Comparison of ENCODE assay signal across 2 cellular contexts in genomic region chr9:110106698-110107097, GRCh38.
A peak's percentile ranks its signal among the peaks of the same experiment; 100 is the strongest.
TF ChIP-seq lines count a peak whose summit lies in the region.

No MANE protein-coding gene starts in this region.

TF ChIP-seq in SK-N-SH, 30 proteins besides CTCF, POLR2A, EP300 and RAD21:
- no peak for TF ChIP-seq TCF12 (IDR thresholded peaks at IDR 0.05)
- no peak for TF ChIP-seq USF2 (IDR thresholded peaks at IDR 0.05; ENCODE audit: borderline replicate concordance, low read depth, low read length)
- TF ChIP-seq POLR2AphosphoS5 (IDR thresholded peaks at IDR 0.05; ENCODE audit: low read depth, low read length) = 0 out of 2 replicates have a peak, but pooled peaks have one; percentile 12
- TF ChIP-seq GATA2 (CRISPR knock-in tag; IDR thresholded peaks at IDR 0.05) = peak; percentile 66
- TF ChIP-seq RCOR1 (IDR thresholded peaks at IDR 0.05; ENCODE audit: low read length) = peak; percentile 52; the same call in 1 of the 2 replicates

TF ChIP-seq in HEK293T, 16 proteins besides CTCF, POLR2A, EP300 and RAD21:
- TF ChIP-seq BHLHE40 (IDR thresholded peaks at IDR 0.05; ENCODE audit: borderline replicate concordance) (no peak), LEF1 (IDR thresholded peaks at IDR 0.05; ENCODE audit: borderline replicate concordance) (no peak), FOXK2 (IDR thresholded peaks at IDR 0.05) (no peak)
